In the genomic region with DNA sequence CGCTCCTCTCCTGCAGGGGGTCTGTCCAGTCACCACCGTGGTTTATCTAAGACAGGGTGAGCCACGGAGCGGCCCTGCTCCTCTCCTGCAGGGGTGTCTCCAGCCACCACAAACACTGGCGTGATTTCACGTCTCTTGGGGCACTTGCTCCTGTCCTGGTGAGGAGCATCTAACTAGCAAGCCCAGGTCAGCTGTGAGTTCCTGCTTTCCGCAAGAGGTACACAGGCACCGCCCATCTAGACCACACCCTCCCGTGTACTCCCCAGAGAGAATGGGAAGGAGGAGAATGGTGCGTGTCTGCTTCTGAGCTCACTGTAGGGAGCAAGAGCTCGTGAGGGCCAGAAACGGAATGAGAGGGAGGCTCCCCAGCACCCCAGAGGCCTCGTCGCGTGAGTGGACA, we compare ENCODE assay signal across 25 cellular contexts. TPM values are rescaled to one million over a fixed set of nuclear protein-coding genes. Genes with fewer than 3 reads are reported as not detected.
"Had no signal": no experiment of that assay in that cellular context is flagged by ENCODE, and none has a peak within 500 bp of the region (broad histone marks: within the 10 kb centered on the region; RNA-seq: fewer than 3 reads in every experiment).

No MANE protein-coding gene starts in this region.

- H3K27me3 Mint-ChIP-seq: activated CD4-positive, alpha-beta T cell treated with anti-CD3 and anti-CD28 coated beads, Interleukin-2, amount 10 ng/mL, durations not matched to agents 7 days and 5 days had no signal

- H3K36me3 Mint-ChIP-seq: activated CD4-positive, alpha-beta memory T cell treated with anti-CD3 and anti-CD28 coated beads for 36 hours; activated naive CD8-positive, alpha-beta T cell; brain had no signal

- H3K9me3 Mint-ChIP-seq: activated B cell treated with CpG ODN at 0.5 μM for 24 hours; activated CD4-positive, alpha-beta memory T cell treated with anti-CD3 and anti-CD28 coated beads for 36 hours; activated CD4-positive, alpha-beta T cell treated with anti-CD3 and anti-CD28 coated beads, Interleukin-2, amount 10 ng/mL, durations not matched to agents 7 days and 5 days; activated T-cell treated with anti-CD3 and anti-CD28 coated beads, Interleukin-2, amount 50 U/mL, for 4 hours; central memory CD8-positive, alpha-beta T cell had no signal

- DNase-seq: activated B cell treated with CpG ODN at 0.5 μM for 24 hours; activated CD4-positive, alpha-beta memory T cell treated with anti-CD3 and anti-CD28 coated beads for 36 hours; activated CD4-positive, alpha-beta T cell treated with anti-CD3 and anti-CD28 coated beads for 1 hour; activated CD4-positive, alpha-beta T cell treated with anti-CD3 and anti-CD28 coated beads, Interleukin-2, amount 10 ng/mL, durations not matched to agents 7 days and 5 days; activated CD8-positive, alpha-beta memory T cell treated with anti-CD3 and anti-CD28 coated beads for 24 hours; activated effector memory CD4-positive, alpha-beta T cell treated with anti-CD3 and anti-CD28 coated beads, Interleukin-2, amount 50 U/mL, for 16 hours; activated naive CD4-positive, alpha-beta T cell treated with Interleukin-2 at 50 U/mL for 16 hours; activated T-cell treated with anti-CD3 and anti-CD28 coated beads, Interleukin-2, amount 50 U/mL, for 4 hours; amygdala; MM.1S; NCI-H1105 treated with DMSO at 0.1 percent for 48 hours; NCI-H146; NCI-H187 treated with DMSO at 0.1 percent for 48 hours; NCI-H2081 treated with DMSO at 0.1 percent for 48 hours; NCI-H2171; NCI-H2227 treated with DMSO at 0.1 percent for 48 hours; NCI-H446 treated with DMSO at 0.1 percent for 48 hours; NCI-H524 treated with DMSO at 0.1 percent for 48 hours; PC-3; SHP77 treated with DMSO at 0.1 percent for 48 hours; T-helper 17 cell; T-helper 9 cell had no signal

- H3K4me1 Mint-ChIP-seq: activated B cell treated with CpG ODN at 0.5 μM for 24 hours; activated CD4-positive, alpha-beta T cell treated with anti-CD3 and anti-CD28 coated beads, Interleukin-2, amount 10 ng/mL, durations not matched to agents 7 days and 5 days; central memory CD8-positive, alpha-beta T cell had no signal

- H3K27ac Mint-ChIP-seq: activated B cell treated with CpG ODN at 0.5 μM for 24 hours; activated CD4-positive, alpha-beta memory T cell treated with anti-CD3 and anti-CD28 coated beads for 36 hours; activated CD4-positive, alpha-beta T cell treated with anti-CD3 and anti-CD28 coated beads, Interleukin-2, amount 10 ng/mL, durations not matched to agents 7 days and 5 days; activated naive CD8-positive, alpha-beta T cell; T-helper 17 cell had no signal

- ATAC-seq: activated T-cell treated with anti-CD3 and anti-CD28 coated beads, Interleukin-2, amount 50 U/mL, for 4 hours; PC-3; T-helper 17 cell had no signal

- H3K4me3 Mint-ChIP-seq: activated B cell treated with CpG ODN at 0.5 μM for 24 hours; activated CD4-positive, alpha-beta memory T cell treated with anti-CD3 and anti-CD28 coated beads for 36 hours; activated CD4-positive, alpha-beta T cell treated with anti-CD3 and anti-CD28 coated beads, Interleukin-2, amount 10 ng/mL, durations not matched to agents 7 days and 5 days; activated naive CD8-positive, alpha-beta T cell; activated T-cell treated with anti-CD3 and anti-CD28 coated beads, Interleukin-2, amount 50 U/mL, for 4 hours; central memory CD8-positive, alpha-beta T cell; T-helper 17 cell had no signal

RNA-seq across cellular contexts. Expression of a gene that starts 40.7 kb away (rescaled TPM):
- total RNA-seq: activated B cell treated with CpG ODN at 0.5 μM for 24 hours; activated CD4-positive, alpha-beta memory T cell treated with anti-CD3 and anti-CD28 coated beads for 36 hours; activated T-cell treated with anti-CD3 and anti-CD28 coated beads, Interleukin-2, amount 50 U/mL, for 4 hours; PC-3; T-helper 17 cell had no signal
